9 cellular contexts compared by ENCODE assay signal in genomic region chr4:122700178-122700725, GRCh38. TPM values are rescaled to one million over a fixed set of nuclear protein-coding genes. Genes with fewer than 3 reads are reported as not detected.
DNase-seq lines count a peak whose midpoint lies in the region; ATAC-seq, FAIRE-seq and TF ChIP-seq lines count a peak whose summit lies in the region.
"Had no signal": no experiment of that assay in that cellular context is flagged by ENCODE, and none has a peak within 500 bp of the region (broad histone marks: within the 10 kb centered on the region; RNA-seq: fewer than 3 reads in every experiment).

No MANE protein-coding gene starts in this region.

- ATAC-seq in SK-N-SH treated with all-trans-retinoic acid at 6 μM for 48 hours (peak; percentile 94), sciatic nerve (peak; percentile 30)
- ATAC-seq in effector memory CD8-positive, alpha-beta T cell (replicated peaks) = no peak

- no peaks in the 10 kb centered on the region for H3K36me3 Mint-ChIP-seq in effector memory CD8-positive, alpha-beta T cell (ENCODE audit: insufficient read depth)

- H3K4me3 ChIP-seq in cardiac muscle cell (no peak overlapping the region), tibial nerve (no peak overlapping the region)

- FAIRE-seq in GM12891 (lab: Jason Lieb, UNC) = no peak

- H3K9me3 ChIP-seq in cardiac muscle cell (ENCODE audit: low read depth) (no peaks in the 10 kb centered on the region), tibial nerve (no peaks in the 10 kb centered on the region)
- H3K9me3 ChIP-seq: vagina had no signal

- intact Hi-C loops in sciatic nerve (cut with DNase I) = no loop called here

- H3K9me3 Mint-ChIP-seq in effector memory CD8-positive, alpha-beta T cell = no peaks in the 10 kb centered on the region

- H3K27ac Mint-ChIP-seq in effector memory CD8-positive, alpha-beta T cell = no peak overlapping the region

- H3K4me3 Mint-ChIP-seq in effector memory CD8-positive, alpha-beta T cell = no peak overlapping the region

- TF ChIP-seq CTCF in cardiac muscle cell (IDR thresholded peaks at IDR 0.05; ENCODE audit: low read depth, low read length) (no peak), tibial nerve (IDR thresholded peaks at IDR 0.05) (no peak)

- DNase-seq in NCI-H345 (lab: John Stamatoyannopoulos, UW) = peak; percentile 8
- DNase-seq in NCI-H345 treated with DMSO at 0.1 percent for 48 hours (lab: John Stamatoyannopoulos, UW; ENCODE audit: unreplicated experiment) = no peak
- peak; percentile 30 to 87 for DNase-seq in cardiac muscle cell (ENCODE audit: low read depth in 1 of 2, low spot score in 1 of 2)
- no peak for DNase-seq in sciatic nerve (ENCODE audit: low spot score)
- DNase-seq in tibial nerve (ENCODE audit: low spot score in 2 of 2) = no peak
- no peak for DNase-seq in effector memory CD8-positive, alpha-beta T cell
- no peak for DNase-seq in GM12891 (ENCODE audit: insufficient read length, low spot score)

- TF ChIP-seq POLR2A in tibial nerve (IDR thresholded peaks at IDR 0.05) (no peak), GM12891 (IDR thresholded peaks at IDR 0.05; ENCODE audit: low read depth, low read length) (no peak)

- H3K4me1 ChIP-seq in cardiac muscle cell (ENCODE audit: low read depth) = peaks cover 11% of the 10 kb centered on the region
- no peaks in the 10 kb centered on the region for H3K4me1 ChIP-seq in tibial nerve
- H3K4me1 ChIP-seq: vagina had no signal

- H3K36me3 ChIP-seq in cardiac muscle cell = no peaks in the 10 kb centered on the region
- H3K36me3 ChIP-seq in tibial nerve = no peaks in the 10 kb centered on the region
- H3K36me3 ChIP-seq: vagina had no signal

- H3K27me3 ChIP-seq in cardiac muscle cell = no peaks in the 10 kb centered on the region
- no peaks in the 10 kb centered on the region for H3K27me3 ChIP-seq in tibial nerve
- H3K27me3 ChIP-seq: vagina had no signal

- TF ChIP-seq EP300 in tibial nerve (IDR thresholded peaks at IDR 0.05) = no peak

- H3K27ac ChIP-seq in cardiac muscle cell (no peak overlapping the region), tibial nerve (no peak overlapping the region)
- H3K27ac ChIP-seq: vagina had no signal

- peaks cover 28 to 57% of the 10 kb centered on the region in 2 donors for H3K27me3 Mint-ChIP-seq in effector memory CD8-positive, alpha-beta T cell

- H3K4me1 Mint-ChIP-seq in effector memory CD8-positive, alpha-beta T cell (ENCODE audit: low read depth in 2 of 2) = peaks cover 0 to 4% of the 10 kb centered on the region in 2 donors

- 60 to 65% methylated on average over 8 of the region's 8 CpGs for WGBS in tibial nerve, 2 donors

TF ChIP-seq in SK-N-SH treated with all-trans-retinoic acid at 6 μM for 48 hours, 23 proteins besides CTCF, POLR2A, EP300 and RAD21:
- no peak for TF ChIP-seq RARB (CRISPR knock-in tag; IDR thresholded peaks at IDR 0.05)

TF ChIP-seq in GM12891, 5 proteins besides CTCF, POLR2A, EP300 and RAD21:
- no peak for TF ChIP-seq SPI1 (IDR thresholded peaks at IDR 0.05; ENCODE audit: low read depth, low read length)
- TF ChIP-seq TAF1 (IDR thresholded peaks at IDR 0.05; ENCODE audit: low read depth, low read length) = no peak
- no peak for TF ChIP-seq POLR2AphosphoS5 (IDR thresholded peaks at IDR 0.05; ENCODE audit: low read depth, low read length)
- no peak for TF ChIP-seq POU2F2 (IDR thresholded peaks at IDR 0.05; ENCODE audit: low read depth, low read length)
- TF ChIP-seq PAX5 (IDR thresholded peaks at IDR 0.05; ENCODE audit: insufficient read depth, low read length, severe bottlenecking) = no peak

RNA-seq across cellular contexts. Expression of gene BBS12, which starts 32.3 kb away (rescaled TPM):
- 3.2 and 4.9 TPM in 2 replicates for total RNA-seq in cardiac muscle cell
- 7.4 and 9.9 TPM in 2 replicates for polyA plus RNA-seq in cardiac muscle cell
- total RNA-seq in sciatic nerve = 4.2 TPM
- 1 to 10 TPM; 2.9 to 6.7 (median 5.3) TPM for total RNA-seq in tibial nerve
- 0.37 TPM for polyA plus RNA-seq in GM12891 (2012; ENCODE audit: low read depth, missing spikeins)

Comparison
In these comparisons a context has a peak if more than half of its experiments do, and no peak if none do; other contexts are left out.
1. DNase-seq: peak in NCI-H345 (single experiment) and cardiac muscle cell (2 of 2); none in NCI-H345 treated with DMSO at 0.1 percent for 48 hours (single experiment), sciatic nerve (single experiment), tibial nerve (0 of 2), effector memory CD8-positive, alpha-beta T cell (0 of 3) and GM12891 (single experiment).